Comparison of ENCODE assay signal across 13 cellular contexts in the genomic region with DNA sequence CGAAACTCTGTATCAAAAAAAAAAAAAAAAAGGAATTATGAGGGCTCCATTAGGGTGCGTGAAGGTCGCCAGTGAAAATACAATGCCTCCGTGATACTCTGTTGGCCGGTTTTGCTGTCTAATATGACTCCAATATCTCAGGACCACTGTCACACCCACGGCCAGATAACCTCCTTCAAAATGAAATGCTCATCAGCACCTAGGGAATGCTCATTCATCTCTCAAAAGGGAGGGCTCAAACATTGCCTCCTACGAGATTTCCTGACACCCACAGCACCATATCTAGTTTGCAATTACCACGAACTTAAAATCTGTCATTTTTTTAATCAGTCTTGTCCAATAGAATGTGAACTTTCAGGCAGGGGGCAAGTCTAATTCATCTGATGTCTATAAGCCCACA. TPM values are rescaled to one million over a fixed set of nuclear protein-coding genes. Genes with fewer than 3 reads are reported as not detected.
DNase-seq lines count a peak whose midpoint lies in the region; ATAC-seq and TF ChIP-seq lines count a peak whose summit lies in the region.
"Had no signal": no experiment of that assay in that cellular context is flagged by ENCODE, and none has a peak within 500 bp of the region (broad histone marks: within the 10 kb centered on the region; RNA-seq: fewer than 3 reads in every experiment).

No MANE protein-coding gene starts in this region.

- no peak for ATAC-seq in Right ventricle myocardium superior (ENCODE audit: poor library complexity)
- no peak for ATAC-seq in naive thymus-derived CD4-positive, alpha-beta T cell
- ATAC-seq: PC-3 had no signal

- DNase-seq in left ventricle myocardium inferior = no peak
- no peak for DNase-seq in Right ventricle myocardium superior
- no peak for DNase-seq in ascending aorta (ENCODE audit: low spot score in 2 of 2)
- no peak for DNase-seq in naive thymus-derived CD4-positive, alpha-beta T cell
- no peak for DNase-seq in NCI-H146 treated with DMSO at 0.1 percent for 48 hours (lab: John Stamatoyannopoulos, UW; ENCODE audit: unreplicated experiment)
- no peak for DNase-seq in NCI-H2081 treated with DMSO at 0.1 percent for 48 hours (lab: John Stamatoyannopoulos, UW)
- no peak for DNase-seq in ovary
- DNase-seq: Calu3, DMS79 treated with DMSO at 0.1 percent for 48 hours, KBM-7, NCI-H1436 treated with DMSO at 0.1 percent for 48 hours, PC-3 had no signal

- H3K9me3 ChIP-seq in left ventricle myocardium inferior (replicated peaks) (no peaks in the 10 kb centered on the region), ascending aorta (no peaks in the 10 kb centered on the region), ovary (no peaks in the 10 kb centered on the region)
- H3K9me3 ChIP-seq in naive thymus-derived CD4-positive, alpha-beta T cell (ENCODE audit: control insufficient read depth in 2 of 3, low read length in 3 of 3) = no peaks in the 10 kb centered on the region

- no peak for TF ChIP-seq EP300 in ovary (IDR thresholded peaks at IDR 0.05)

- CTCF ChIA-PET in naive thymus-derived CD4-positive, alpha-beta T cell (lab: Charles Lee) = no interaction called here

- H3K9me3 Mint-ChIP-seq in naive thymus-derived CD4-positive, alpha-beta T cell = peaks cover 0 to 7% (median 0%) of the 10 kb centered on the region in 11 donors

- intact Hi-C loops in left ventricle myocardium inferior (cut with micrococcal nuclease) (no loop called here), Right ventricle myocardium superior (cut with DNase I) (no loop called here), ascending aorta (cut with DNase I) (no loop called here), ovary (cut with DNase I) (no loop called here)
- intact Hi-C loops in naive thymus-derived CD4-positive, alpha-beta T cell (cut with micrococcal nuclease) = no loop called here

- peak overlapping the region in 2 of 10 donors; percentile 38 to 56 for H3K4me3 Mint-ChIP-seq in naive thymus-derived CD4-positive, alpha-beta T cell

- H3K27ac ChIP-seq in left ventricle myocardium inferior (replicated peaks) (peak overlapping the region; percentile 66), ascending aorta (peak overlapping the region; percentile 54 to 70), ovary (no peak overlapping the region)
- no peak overlapping the region for H3K27ac ChIP-seq in naive thymus-derived CD4-positive, alpha-beta T cell (ENCODE audit: low read depth, low read length)
- H3K27ac ChIP-seq: HL-60 had no signal

- H3K4me1 ChIP-seq in left ventricle myocardium inferior = peaks cover 55% of the 10 kb centered on the region
- H3K4me1 ChIP-seq in ascending aorta = peaks cover 3 to 39% of the 10 kb centered on the region in 2 donors
- peaks cover 37 to 48% of the 10 kb centered on the region in 2 donors for H3K4me1 ChIP-seq in naive thymus-derived CD4-positive, alpha-beta T cell (ENCODE audit: control insufficient read depth in 2 of 2, insufficient read depth in 2 of 2, low read length in 2 of 2)
- peaks cover 14% of the 10 kb centered on the region for H3K4me1 ChIP-seq in ovary (ENCODE audit: insufficient read depth)

- H3K27ac Mint-ChIP-seq in naive thymus-derived CD4-positive, alpha-beta T cell = peak overlapping the region in 7 of 9 donors; percentile 69 to 94 (median 85)

- no peaks in the 10 kb centered on the region for H3K27me3 Mint-ChIP-seq in naive thymus-derived CD4-positive, alpha-beta T cell

- POLR2A ChIA-PET in naive thymus-derived CD4-positive, alpha-beta T cell (lab: Charles Lee) = interaction anchor here (2.1 kb wide), 1 partner anchor 43 kb away, joined by 6 read pairs; a partner anchor contains a TSS

- H3K36me3 ChIP-seq in left ventricle myocardium inferior (no peaks in the 10 kb centered on the region), ascending aorta (no peaks in the 10 kb centered on the region), ovary (no peaks in the 10 kb centered on the region)
- no peaks in the 10 kb centered on the region for H3K36me3 ChIP-seq in naive thymus-derived CD4-positive, alpha-beta T cell (ENCODE audit: control insufficient read depth in 2 of 3, insufficient read depth in 3 of 3, low read length in 3 of 3)

- TF ChIP-seq POLR2A in ovary (IDR thresholded peaks at IDR 0.05) = no peak

- 93 to 98% (median 94%) methylated on average over 8 of the region's 8 CpGs for WGBS in ovary, 3 donors

- TF ChIP-seq CTCF in left ventricle myocardium inferior (IDR thresholded peaks at IDR 0.05; ENCODE audit: borderline replicate concordance) = no peak
- TF ChIP-seq CTCF in ascending aorta (IDR thresholded peaks at IDR 0.05) = no peak
- TF ChIP-seq CTCF in ovary (IDR thresholded peaks at IDR 0.05) = no peak

- H3K27me3 ChIP-seq in left ventricle myocardium inferior (ENCODE audit: low read depth) (no peaks in the 10 kb centered on the region), ascending aorta (no peaks in the 10 kb centered on the region), ovary (no peaks in the 10 kb centered on the region)
- H3K27me3 ChIP-seq in naive thymus-derived CD4-positive, alpha-beta T cell (ENCODE audit: control insufficient read depth in 2 of 2, insufficient read depth in 2 of 2, low read length in 2 of 2) = no peaks in the 10 kb centered on the region

- peaks cover 44 to 80% (median 58%) of the 10 kb centered on the region in 7 donors for H3K4me1 Mint-ChIP-seq in naive thymus-derived CD4-positive, alpha-beta T cell

- H3K4me3 ChIP-seq in left ventricle myocardium inferior (no peak overlapping the region), ascending aorta (no peak overlapping the region), ovary (no peak overlapping the region)
- H3K4me3 ChIP-seq in naive thymus-derived CD4-positive, alpha-beta T cell (ENCODE audit: low read length) = no peak overlapping the region

- H3K36me3 Mint-ChIP-seq in naive thymus-derived CD4-positive, alpha-beta T cell = peaks cover 0 to 22% (median 0%) of the 10 kb centered on the region in 5 donors

RNA-seq across cellular contexts. Expression of a gene that starts 42.9 kb away (rescaled TPM):
- 44.1 TPM for total RNA-seq in left ventricle myocardium inferior
- total RNA-seq in Right ventricle myocardium superior = 39.9 TPM
- 40.9 TPM for total RNA-seq in ascending aorta
- total RNA-seq in naive thymus-derived CD4-positive, alpha-beta T cell = 10 to 100 TPM; 12.9 to 32.5 (median 14.0) TPM
- 1 to 10 TPM; 2.6 to 3.6 TPM for polyA plus RNA-seq in naive thymus-derived CD4-positive, alpha-beta T cell
- total RNA-seq in ovary = 100 to 1,000 TPM in 3 of 7 donors, 10 to 100 TPM in 4; 37.0 to 217 (median 92.0) TPM
- 10 to 100 TPM; 60.6 to 61.7 TPM for polyA plus RNA-seq in ovary

Comparison
In these comparisons a context has a peak if more than half of its experiments do, and no peak if none do; other contexts are left out.
1. H3K27ac ChIP-seq: peak in left ventricle myocardium inferior (single experiment) and ascending aorta (2 of 2); none in naive thymus-derived CD4-positive, alpha-beta T cell (single experiment) and ovary (0 of 2).